Comparison of ENCODE assay signal across 8 cellular contexts in genomic region chr10:103350522-103351260, GRCh38. TPM values are rescaled to one million over a fixed set of nuclear protein-coding genes. Genes with fewer than 3 reads are reported as not detected.
DNase-seq lines count a peak whose midpoint lies in the region; ATAC-seq and TF ChIP-seq lines count a peak whose summit lies in the region.

Gene PCGF6, minus strand, starts transcription at chr10:103351140. Its CDS starts 74 bp downstream, at chr10:103351066.

- CTCF ChIA-PET in WTC11 (lab: Charles Lee) = interaction anchor here (0.8 to 1.6 kb wide), 5 partner anchors 51 to 135 kb away, joined by 3 to 6 read pairs (median 4); no protein-coding TSS in a partner anchor

- POLR2A ChIA-PET in WTC11 (lab: Charles Lee) = interaction anchor here (0.6 to 1.3 kb wide), 4 partner anchors 8 to 441 kb away, joined by 3 to 6 read pairs (median 4); partner anchors contain the start of gene TAF5

- H3K4me3 Mint-ChIP-seq in WTC11 = peak within 1 kb of the TSS; percentile 87
- peak within 1 kb of the TSS; percentile 86 to 92 (median 89) for H3K4me3 Mint-ChIP-seq in immature natural killer cell

- H3K4me1 Mint-ChIP-seq in WTC11 (peaks cover 10% of the 10 kb centered on the region), immature natural killer cell (peaks cover 9 to 12% of the 10 kb centered on the region in 2 donors)

- DNase-seq in NCI-H2196 (lab: John Stamatoyannopoulos, UW; ENCODE audit: unreplicated experiment) = peak; percentile 64
- peak; percentile 93 for DNase-seq in WTC11 (ENCODE audit: low spot score)
- DNase-seq in cardiac fibroblast (ENCODE audit: low read depth in 2 of 2) = peak; percentile 77 to 85
- DNase-seq in immature natural killer cell = peak; percentile 79 to 82 (median 80)
- DNase-seq in smooth muscle cell of the brain vasculature (ENCODE audit: low read depth, low spot score) = peak; percentile 37

- H3K27me3 Mint-ChIP-seq in WTC11 (ENCODE audit: low read depth) = no peaks in the 10 kb centered on the region
- H3K27me3 Mint-ChIP-seq in immature natural killer cell (ENCODE audit: low read depth in 3 of 3) = peaks cover 0 to 7% (median 0%) of the 10 kb centered on the region in 3 donors

- no peak for TF ChIP-seq CTCF in 22Rv1 (IDR thresholded peaks at IDR 0.05)
- TF ChIP-seq CTCF in WTC11 (IDR thresholded peaks at IDR 0.05) = no peak
- no peak for TF ChIP-seq CTCF in cardiac fibroblast (IDR thresholded peaks at IDR 0.05; ENCODE audit: low read depth, low read length)

- H3K27ac Mint-ChIP-seq in WTC11 = peak within 1 kb of the TSS; percentile 80
- peak within 1 kb of the TSS; percentile 62 to 88 (median 84) for H3K27ac Mint-ChIP-seq in immature natural killer cell

- H3K9me3 Mint-ChIP-seq in WTC11 (no peaks in the 10 kb centered on the region), immature natural killer cell (no peaks in the 10 kb centered on the region)

- peak; percentile 80 for ATAC-seq in GM18505 (IDR thresholded peaks at IDR 0.05; ENCODE audit: unreplicated experiment)
- ATAC-seq in HG02981 (IDR thresholded peaks at IDR 0.05; ENCODE audit: unreplicated experiment) = peak; percentile 67
- peak; percentile 93 for ATAC-seq in WTC11

- TF ChIP-seq POLR2A in GM18505 (IDR thresholded peaks at IDR 0.05; ENCODE audit: borderline replicate concordance, extremely low read depth, insufficient read depth, insufficient read length) = peak; percentile 55

- H3K4me3 ChIP-seq in cardiac fibroblast (replicated peaks in 1 of 2; ENCODE audit: low read depth in 2 of 2, low read length in 2 of 2) = peak within 1 kb of the TSS; percentile 71

- H3K36me3 Mint-ChIP-seq in WTC11 = peaks cover 19% of the 10 kb centered on the region
- no peaks in the 10 kb centered on the region for H3K36me3 Mint-ChIP-seq in immature natural killer cell

- peak within 1 kb of the TSS; percentile 76 for H3K27ac ChIP-seq in 22Rv1

TF ChIP-seq in WTC11, 78 proteins besides CTCF, POLR2A, EP300 and RAD21:
- TF ChIP-seq MAX (CRISPR knock-in tag; IDR thresholded peaks at IDR 0.05) (peak; percentile 78), TEAD1 (CRISPR knock-in tag; IDR thresholded peaks at IDR 0.05) (0 out of 2 replicates have a peak, but pooled peaks have one; percentile 20), FOXK1 (CRISPR knock-in tag; IDR thresholded peaks at IDR 0.05) (0 out of 2 replicates have a peak, but pooled peaks have one; percentile 28), ZBTB21 (CRISPR knock-in tag; IDR thresholded peaks at IDR 0.05; ENCODE audit: borderline replicate concordance) (no peak), FOXP1 (CRISPR knock-in tag; IDR thresholded peaks at IDR 0.05; ENCODE audit: borderline replicate concordance) (peak; percentile 45; the same call in 1 of the 2 replicates), CBFB (CRISPR knock-in tag; IDR thresholded peaks at IDR 0.05; ENCODE audit: low read depth) (peak; percentile 71; the same call in 1 of the 2 replicates), ZNF232 (CRISPR knock-in tag; IDR thresholded peaks at IDR 0.05) (peak; percentile 67; the same call in 1 of the 2 replicates), NFE2L1 (CRISPR knock-in tag; IDR thresholded peaks at IDR 0.05) (peak; percentile 24; the same call in 1 of the 2 replicates), IRF1 (CRISPR knock-in tag; IDR thresholded peaks at IDR 0.05) (0 out of 2 replicates have a peak, but pooled peaks have one; percentile 16), SMAD4 (CRISPR knock-in tag; IDR thresholded peaks at IDR 0.05) (no peak), NR3C1 (CRISPR knock-in tag; conservative IDR thresholded peaks at IDR 0.05; ENCODE audit: low read depth) (no peak), SP1 (CRISPR knock-in tag; conservative IDR thresholded peaks at IDR 0.05) (peak; percentile 64), E2F5 (CRISPR knock-in tag; IDR thresholded peaks at IDR 0.05) (peak; percentile 96), OVOL2 (CRISPR knock-in tag; IDR thresholded peaks at IDR 0.05; ENCODE audit: borderline replicate concordance) (no peak), ETV6 (CRISPR knock-in tag; IDR thresholded peaks at IDR 0.05) (peak; percentile 66; the same call in 1 of the 2 replicates), HMGXB4 (CRISPR knock-in tag; IDR thresholded peaks at IDR 0.05) (peak; percentile 75; the same call in 1 of the 2 replicates), JAZF1 (CRISPR knock-in tag; IDR thresholded peaks at IDR 0.05) (no peak), CREM (CRISPR knock-in tag; IDR thresholded peaks at IDR 0.05) (0 out of 2 replicates have a peak, but pooled peaks have one; percentile 46)
- TF ChIP-seq, protein P1, sequence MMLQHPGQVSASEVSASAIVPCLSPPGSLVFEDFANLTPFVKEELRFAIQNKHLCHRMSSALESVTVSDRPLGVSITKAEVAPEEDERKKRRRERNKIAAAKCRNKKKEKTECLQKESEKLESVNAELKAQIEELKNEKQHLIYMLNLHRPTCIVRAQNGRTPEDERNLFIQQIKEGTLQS (CRISPR knock-in tag; conservative IDR thresholded peaks at IDR 0.05) = no peak
- TF ChIP-seq, protein P2, sequence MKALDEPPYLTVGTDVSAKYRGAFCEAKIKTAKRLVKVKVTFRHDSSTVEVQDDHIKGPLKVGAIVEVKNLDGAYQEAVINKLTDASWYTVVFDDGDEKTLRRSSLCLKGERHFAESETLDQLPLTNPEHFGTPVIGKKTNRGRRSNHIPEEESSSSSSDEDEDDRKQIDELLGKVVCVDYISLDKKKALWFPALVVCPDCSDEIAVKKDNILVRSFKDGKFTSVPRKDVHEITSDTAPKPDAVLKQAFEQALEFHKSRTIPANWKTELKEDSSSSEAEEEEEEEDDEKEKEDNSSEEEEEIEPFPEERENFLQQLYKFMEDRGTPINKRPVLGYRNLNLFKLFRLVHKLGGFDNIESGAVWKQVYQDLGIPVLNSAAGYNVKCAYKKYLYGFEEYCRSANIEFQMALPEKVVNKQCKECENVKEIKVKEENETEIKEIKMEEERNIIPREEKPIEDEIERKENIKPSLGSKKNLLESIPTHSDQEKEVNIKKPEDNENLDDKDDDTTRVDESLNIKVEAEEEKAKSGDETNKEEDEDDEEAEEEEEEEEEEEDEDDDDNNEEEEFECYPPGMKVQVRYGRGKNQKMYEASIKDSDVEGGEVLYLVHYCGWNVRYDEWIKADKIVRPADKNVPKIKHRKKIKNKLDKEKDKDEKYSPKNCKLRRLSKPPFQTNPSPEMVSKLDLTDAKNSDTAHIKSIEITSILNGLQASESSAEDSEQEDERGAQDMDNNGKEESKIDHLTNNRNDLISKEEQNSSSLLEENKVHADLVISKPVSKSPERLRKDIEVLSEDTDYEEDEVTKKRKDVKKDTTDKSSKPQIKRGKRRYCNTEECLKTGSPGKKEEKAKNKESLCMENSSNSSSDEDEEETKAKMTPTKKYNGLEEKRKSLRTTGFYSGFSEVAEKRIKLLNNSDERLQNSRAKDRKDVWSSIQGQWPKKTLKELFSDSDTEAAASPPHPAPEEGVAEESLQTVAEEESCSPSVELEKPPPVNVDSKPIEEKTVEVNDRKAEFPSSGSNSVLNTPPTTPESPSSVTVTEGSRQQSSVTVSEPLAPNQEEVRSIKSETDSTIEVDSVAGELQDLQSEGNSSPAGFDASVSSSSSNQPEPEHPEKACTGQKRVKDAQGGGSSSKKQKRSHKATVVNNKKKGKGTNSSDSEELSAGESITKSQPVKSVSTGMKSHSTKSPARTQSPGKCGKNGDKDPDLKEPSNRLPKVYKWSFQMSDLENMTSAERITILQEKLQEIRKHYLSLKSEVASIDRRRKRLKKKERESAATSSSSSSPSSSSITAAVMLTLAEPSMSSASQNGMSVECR (CRISPR knock-in tag; IDR thresholded peaks at IDR 0.05; ENCODE audit: borderline replicate concordance) = peak; percentile 55; the same call in 1 of the 2 replicates

RNA-seq across cellular contexts. Expression of gene PCGF6, which starts in this region (rescaled TPM):
- 17.3 to 19.2 TPM (median 17.9 TPM) in 3 replicates for total RNA-seq in WTC11 (2021)
- 10 to 100 TPM in 1 of 3 donors, 1 to 10 TPM in 2; 7.5 to 11.6 (median 9.1) TPM for polyA plus RNA-seq in immature natural killer cell

Comparison
In these comparisons a context has a peak if more than half of its experiments do, and no peak if none do; other contexts are left out.
1. Peak in every context shown above with its lines: DNase-seq, ATAC-seq, H3K4me3 ChIP-seq and H3K27ac ChIP-seq.
2. DNase-seq: peak in every context shown above with its lines; median percentile 93 in WTC11; 81 in cardiac fibroblast; 80 in immature natural killer cell; 64 in NCI-H2196; 37 in smooth muscle cell of the brain vasculature.